Comparison of ENCODE assay signal across 26 cellular contexts in genomic region chr4:174598800-174599199, GRCh38.
"Had no signal": no experiment of that assay in that cellular context is flagged by ENCODE, and none has a peak within 500 bp of the region (broad histone marks: within the 10 kb centered on the region; RNA-seq: fewer than 3 reads in every experiment).

No MANE protein-coding gene starts in this region.

- FAIRE-seq: urothelium cell line had no signal

- DNase-seq: stimulated activated CD4-positive, alpha-beta T cell treated with anti-CD3 and anti-CD28 coated beads, Interleukin-2, amount 100 ng/mL, for 48 hours; stimulated activated CD4-positive, alpha-beta T cell treated with anti-CD3 and anti-CD28 coated beads, Interleukin-4, amount 100 ng/mL, for 1 hour; stimulated activated CD4-positive, alpha-beta T cell treated with anti-CD3 and anti-CD28 coated beads, Interleukin-4, amount 100 ng/mL, for 24 hours; stimulated activated CD4-positive, alpha-beta T cell treated with anti-CD3 and anti-CD28 coated beads, Interleukin-4, amount 100 ng/mL, for 4 hours; stimulated activated CD8-positive, alpha-beta memory T cell treated with anti-CD3 and anti-CD28 coated beads, Interleukin-4, amount 100 ng/mL, for 48 hours; stimulated activated naive B cell treated with anti-CD40 and anti-IgM and Interleukin-4, amounts not matched to agents 10 μg/mL and 1 μg/mL and 100 μg/mL, for 72 hours; stimulated activated naive CD4-positive, alpha-beta T cell; stimulated activated naive CD4-positive, alpha-beta T cell treated with Interleukin-2 at 50 U/mL for 16 hours; stimulated activated naive CD8-positive, alpha-beta T cell treated with anti-CD3 and anti-CD28 coated beads, Interleukin-15, amount 100 ng/mL, for 72 hours; stimulated activated naive CD8-positive, alpha-beta T cell treated with anti-CD3 and anti-CD28 coated beads, Interleukin-15, Interleukin-2, amounts not matched to agents 100 U/mL and 50 U/mL, for 24 hours; stomach; substantia nigra; testis; thyroid gland; tibial artery; transverse colon; upper lobe of left lung; upper lobe of right lung; uterus had no signal

- H3K27me3 ChIP-seq: stomach, suprapubic skin, testis, thyroid gland, tibial artery, tibial nerve, transverse colon, upper lobe of left lung, upper lobe of right lung, uterus, vagina had no signal

- H3K36me3 ChIP-seq: stomach, suprapubic skin, thoracic aorta, thyroid gland, tibial artery, tibial nerve, transverse colon, upper lobe of left lung, upper lobe of right lung, uterus, vagina had no signal

- H3K4me3 ChIP-seq: stomach, suprapubic skin, testis, thoracic aorta, thyroid gland, tibial artery, tibial nerve, transverse colon, upper lobe of left lung, upper lobe of right lung, uterus, vagina had no signal

- H3K27ac ChIP-seq: stomach, suprapubic skin, testis, thoracic aorta, thyroid gland, tibial artery, tibial nerve, transverse colon, upper lobe of left lung, upper lobe of right lung, uterus, vagina had no signal

- H3K9me3 ChIP-seq: stomach, suprapubic skin, testis, thoracic aorta, thyroid gland, tibial artery, tibial nerve, transverse colon, upper lobe of left lung, upper lobe of right lung, uterus, vagina had no signal

- H3K4me1 ChIP-seq: suprapubic skin, testis, tibial artery, tibial nerve, transverse colon, upper lobe of right lung, uterus, vagina had no signal

- ATAC-seq: stimulated activated effector memory CD8-positive, alpha-beta T cell treated with anti-CD3 and anti-CD28 coated beads, Interleukin-12 subunit alpha, Interleukin-12 subunit beta, amount 100 ng/mL, for 72 hours; stimulated activated memory B cell treated with anti-CD40 and anti-IgM and Interleukin-4, amounts not matched to agents 10 μg/mL and 1 μg/mL and 100 μg/mL, for 72 hours; stimulated activated naive B cell treated with anti-CD40 and anti-IgM and Interleukin-4, amounts not matched to agents 10 μg/mL and 1 μg/mL and 100 μg/mL, for 72 hours; stimulated activated naive CD8-positive, alpha-beta T cell treated with anti-CD3 and anti-CD28 coated beads, Interleukin-15, amount 100 ng/mL, for 72 hours; stimulated activated naive CD8-positive, alpha-beta T cell treated with anti-CD3 and anti-CD28 coated beads, Interleukin-15, Interleukin-2, amounts not matched to agents 100 U/mL and 50 U/mL, for 24 hours; upper lobe of right lung had no signal
